9 cellular contexts compared by ENCODE assay signal in the genomic region with DNA sequence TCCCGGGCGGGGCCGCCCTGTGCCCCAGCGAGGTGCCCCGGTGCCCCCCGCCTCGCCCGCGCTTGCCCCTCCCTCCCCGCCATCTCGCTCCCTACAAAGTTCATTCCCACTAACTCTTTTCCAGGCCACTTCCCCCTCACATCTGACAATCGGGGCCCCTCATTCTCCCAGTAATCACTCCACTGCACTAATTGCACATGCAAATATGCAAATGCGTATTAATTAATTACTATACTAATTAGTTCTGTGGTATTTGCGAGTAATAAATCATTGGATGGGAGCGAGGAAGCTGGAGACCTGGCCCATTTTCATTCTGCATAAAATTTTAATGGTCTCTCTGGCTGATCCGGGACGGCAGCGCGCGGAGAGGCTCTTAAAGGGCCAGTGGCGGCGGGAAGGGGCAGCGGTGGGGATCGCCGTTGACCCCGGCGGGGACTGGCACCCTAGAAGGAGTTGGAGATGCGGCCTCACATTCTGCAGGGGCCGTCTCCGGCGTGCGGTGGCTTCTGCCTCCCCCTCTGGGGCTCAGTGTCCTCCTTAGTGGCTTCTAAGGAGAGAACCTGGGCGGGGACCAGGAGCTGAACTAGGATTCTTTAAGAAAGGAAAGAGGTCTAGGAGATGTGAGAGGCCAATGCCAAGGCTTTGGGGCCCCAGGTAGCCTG. TPM values are rescaled to one million over a fixed set of nuclear protein-coding genes. Genes with fewer than 3 reads are reported as not detected.
DNase-seq lines count a peak whose midpoint lies in the region; ATAC-seq, FAIRE-seq and TF ChIP-seq lines count a peak whose summit lies in the region.
"Had no signal": no experiment of that assay in that cellular context is flagged by ENCODE, and none has a peak within 500 bp of the region (broad histone marks: within the 10 kb centered on the region; RNA-seq: fewer than 3 reads in every experiment).

No MANE protein-coding gene starts in this region.

- peak overlapping the region; percentile 89 for H3K4me2 ChIP-seq in GM12878 (ENCODE audit: control insufficient read depth, insufficient read depth)

- H3K4me3 ChIP-seq in Caco-2 (ENCODE audit: low read depth, low read length) (peak overlapping the region; percentile 37), GM12878 (no peak overlapping the region; the same call in 1 of the 2 replicates)

- CTCF ChIA-PET in Caco-2 (lab: Charles Lee) (interaction anchor here (0.6 to 1.6 kb wide), 5 partner anchors 10 to 362 kb away, joined by 3 to 4 read pairs (median 4); a partner anchor contains a TSS), GM12878 (lab: Yijun Ruan, JAX) (interaction anchor here (0.8 to 8.9 kb wide), 9 partner anchors 19 to 362 kb away, joined by 3 to 225 read pairs (median 12); a partner anchor contains a TSS)

- H3K9ac ChIP-seq in GM12878 (ENCODE audit: control insufficient read depth, insufficient read depth, low read length) = no peak overlapping the region

- no peaks in the 10 kb centered on the region for H3K4me1 Mint-ChIP-seq in Caco-2 (ENCODE audit: low read depth, unreplicated experiment)

- H4K20me1 ChIP-seq in GM12878 (ENCODE audit: control insufficient read depth, insufficient read depth) = no peaks in the 10 kb centered on the region

- H3K9me3 Mint-ChIP-seq in Caco-2 (ENCODE audit: unreplicated experiment) = no peaks in the 10 kb centered on the region

- H3K4me1 ChIP-seq in Caco-2 (peaks cover 9% of the 10 kb centered on the region; the same call in 1 of the 2 replicates), GM12878 (ENCODE audit: control insufficient read depth, insufficient read depth, low read length) (peaks cover 5% of the 10 kb centered on the region)

- in situ Hi-C loops in GM12878 (cut with MboI) = no loop called here

- TF ChIP-seq CTCF in Caco-2 (IDR thresholded peaks at IDR 0.05; ENCODE audit: insufficient read depth in 1 of 2, low read depth in 1 of 2, low read length in 1 of 2, severe bottlenecking in 1 of 2, unreplicated experiment in 1 of 2) (no peak), GM12878 (IDR thresholded peaks at IDR 0.05 in 2 of 3, conservative IDR thresholded peaks at IDR 0.05 in 1 of 3; ENCODE audit: control insufficient read depth in 2 of 3, extremely low read depth in 1 of 3, insufficient read depth in 1 of 3, low read depth in 3 of 3, low read length in 3 of 3) (no peak)

- H3K4me3 Mint-ChIP-seq in Caco-2 (ENCODE audit: unreplicated experiment) = peak overlapping the region; percentile 74

- H3K9me3 ChIP-seq in Caco-2 = no peaks in the 10 kb centered on the region
- H3K9me3 ChIP-seq in GM12878 (replicated peaks; ENCODE audit: control insufficient read depth, insufficient read depth, low read length) = no peaks in the 10 kb centered on the region

- H3K27me3 Mint-ChIP-seq in Caco-2 (ENCODE audit: insufficient read depth, unreplicated experiment) = peaks cover 22% of the 10 kb centered on the region

- TF ChIP-seq POLR2A in GM12878 (IDR thresholded peaks at IDR 0.05; ENCODE audit: low read depth, low read length) = no peak

- POLR2A ChIA-PET in Caco-2 (lab: Charles Lee) (no interaction called here), GM12878 (lab: Charles Lee) (no interaction called here)

- no peak for DNase-seq in Caco-2
- DNase-seq in GM12878 (ENCODE audit: low read depth, low spot score) = no peak
- DNase-seq in lung microvascular endothelial cell (ENCODE audit: low read depth in 2 of 2) = peak; percentile 7 to 26
- no peak for DNase-seq in activated gamma-delta T cell (lab: John Stamatoyannopoulos, UW)

- WGBS in GM12878 (ENCODE audit: insufficient coverage, insufficient replicate concordance, low lambda C conversion rate, missing lambda C conversion rate) = 25% methylated on average over 24 of the region's 33 CpGs

- no peak for FAIRE-seq in GM12878 (lab: Jason Lieb, UNC)
- FAIRE-seq: TTC549 had no signal

- no peak overlapping the region for H3K27ac ChIP-seq in GM12878 (ENCODE audit: control insufficient read depth, insufficient read depth)

- H3K27me3 ChIP-seq in Caco-2 (replicated peaks; ENCODE audit: control insufficient read depth, insufficient read depth, low read length) (peaks cover 4% of the 10 kb centered on the region; the same call in 1 of the 2 replicates), GM12878 (replicated peaks in 1 of 2; ENCODE audit: control insufficient read depth in 2 of 2, insufficient read depth in 2 of 2, low read length in 1 of 2) (no peaks in the 10 kb centered on the region; a peak in 2 of 4 replicates)

- peak overlapping the region; percentile 17; the same call in 1 of the 2 replicates for H2AFZ ChIP-seq in GM12878 (ENCODE audit: control insufficient read depth, low read depth, low read length)

- SMC1A ChIA-PET in GM12878 (lab: Charles Lee; ENCODE audit: uncharacterized antibody, unreplicated experiment) = interaction anchor here (0.7 to 1.7 kb wide), 5 partner anchors 31 to 244 kb away, joined by 3 to 8 read pairs (median 3); no protein-coding TSS in a partner anchor

- RAD21 ChIA-PET in GM12878 (lab: Charles Lee; ENCODE audit: unreplicated experiment) = interaction anchor here (5.6 kb wide), 1 partner anchor 68 kb away, joined by 54 read pairs; no protein-coding TSS in a partner anchor

- no TSS peak for BruUV-seq in Caco-2 (replicated peaks; lab: Mats Ljungman, UMichigan)
- no TSS peak for BruUV-seq in GM12878 (replicated peaks; lab: Mats Ljungman, UMichigan)

- ATAC-seq in GM12878 (no peak), HG03354 (IDR thresholded peaks at IDR 0.05; ENCODE audit: poor library complexity, severe bottlenecking, unreplicated experiment) (no peak), HG03045 (IDR thresholded peaks at IDR 0.05; ENCODE audit: unreplicated experiment) (no peak), GM19467 (IDR thresholded peaks at IDR 0.05; ENCODE audit: unreplicated experiment) (no peak)

- no peaks in the 10 kb centered on the region for H3K36me3 Mint-ChIP-seq in Caco-2 (ENCODE audit: insufficient read depth, unreplicated experiment)

- H3K79me2 ChIP-seq in GM12878 (ENCODE audit: control insufficient read depth, insufficient read depth, low read length) = no peaks in the 10 kb centered on the region

- intact Hi-C loops in Caco-2 (cut with micrococcal nuclease; ENCODE audit: unreplicated experiment) = no loop called here
- intact Hi-C loops in GM12878 (cut with micrococcal nuclease; ENCODE audit: unreplicated experiment) = no loop called here

- TF ChIP-seq EP300 in Ishikawa (IDR thresholded peaks at IDR 0.05; ENCODE audit: borderline replicate concordance) = no peak
- no peak for TF ChIP-seq EP300 in GM12878 (IDR thresholded peaks at IDR 0.05; ENCODE audit: borderline replicate concordance in 1 of 2, control insufficient read depth in 1 of 2, low read depth in 2 of 2, low read length in 2 of 2)

- H3K27ac Mint-ChIP-seq in Caco-2 (ENCODE audit: unreplicated experiment) = no peak overlapping the region

- H3K36me3 ChIP-seq in Caco-2 (ENCODE audit: control insufficient read depth, insufficient read depth, low read length) (no peaks in the 10 kb centered on the region), GM12878 (ENCODE audit: control insufficient read depth in 2 of 2, insufficient read depth in 2 of 2, low read length in 1 of 2) (no peaks in the 10 kb centered on the region)

- TF ChIP-seq RAD21 in Ishikawa (IDR thresholded peaks at IDR 0.05; ENCODE audit: low read depth) (no peak), GM12878 (IDR thresholded peaks at IDR 0.05; ENCODE audit: insufficient read depth, low read depth, low read length) (no peak)

RNA-seq across cellular contexts. Expression of a gene that starts 8.4 kb away (rescaled TPM):
- total RNA-seq in Caco-2 (2022) (not detected in 2 replicates), GM12878 (2014; rRNA removed) (not detected in 2 replicates), GM12878 (2014; rRNA removed; fragmentation: Illumina TruSeq; extraction: Trizol) (not detected in 2 replicates), GM12878 (2021) (not detected in 2 replicates), lung microvascular endothelial cell (not detected in 2 replicates)
- not detected in 2 replicates for total RNA-seq in GM12878 (2013; cell fraction: nucleolus; rRNA removed)
- polyA plus RNA-seq in GM12878 (2011; ENCODE audit: low read depth) = not detected
- polyA plus RNA-seq in GM12878 (2011; rRNA removed) (0.08 and 0.10 TPM in 2 replicates), GM12878 (2014; fragmentation: Illumina TruSeq; extraction: Trizol) (not detected in 2 replicates), GM12878 (2014; fragmentation: Nextera tagmentation; extraction: Ambion mirVana) (not detected), GM12878 (2014; rRNA removed) (not detected in 2 replicates), GM12878 (2016; fragmentation: Nextera tagmentation; extraction: Ambion mirVana) (not detected)
- 0.15 and 0.24 TPM in 2 replicates for polyA plus RNA-seq in GM12878 (2011; cell fraction: cytosol; rRNA removed)
- polyA plus RNA-seq in GM12878 (2011; cell fraction: nucleus; rRNA removed) = 0.10 TPM in 1 of 2 replicates, not detected in the other
- polyA plus RNA-seq in GM12878 (2012) = not detected in 2 replicates
- polyA minus RNA-seq in GM12878 (2011; rRNA and poly(A)+ RNA removed) = not detected in 2 replicates
- not detected in 2 replicates for polyA minus RNA-seq in GM12878 (2011; cell fraction: cytosol; rRNA and poly(A)+ RNA removed)
- polyA minus RNA-seq in GM12878 (2011; cell fraction: nucleus; rRNA and poly(A)+ RNA removed) = not detected in 2 replicates

RNA-seq across cellular contexts. Expression of a gene that starts 10.7 kb away (rescaled TPM):
- not detected in 2 replicates for total RNA-seq in Caco-2 (2022)
- not detected in 2 replicates for total RNA-seq in GM12878 (2013; cell fraction: nucleolus; rRNA removed)
- total RNA-seq in GM12878 (2014; rRNA removed) = not detected in 2 replicates
- total RNA-seq in GM12878 (2014; rRNA removed; fragmentation: Illumina TruSeq; extraction: Trizol) = not detected in 2 replicates
- total RNA-seq in GM12878 (2021) = not detected in 2 replicates
- polyA plus RNA-seq in GM12878 (2011; ENCODE audit: low read depth) = not detected
- not detected in 2 replicates for polyA plus RNA-seq in GM12878 (2011; rRNA removed)
- polyA plus RNA-seq in GM12878 (2011; cell fraction: cytosol; rRNA removed) = not detected in 2 replicates
- polyA plus RNA-seq in GM12878 (2011; cell fraction: nucleus; rRNA removed) = not detected in 2 replicates
- 0.03 and 0.06 TPM in 2 replicates for polyA plus RNA-seq in GM12878 (2012)
- not detected in 2 replicates for polyA plus RNA-seq in GM12878 (2014; fragmentation: Illumina TruSeq; extraction: Trizol)
- polyA plus RNA-seq in GM12878 (2014; fragmentation: Nextera tagmentation; extraction: Ambion mirVana) = not detected
- not detected in 2 replicates for polyA plus RNA-seq in GM12878 (2014; rRNA removed)
- not detected for polyA plus RNA-seq in GM12878 (2016; fragmentation: Nextera tagmentation; extraction: Ambion mirVana)
- not detected in 2 replicates for polyA minus RNA-seq in GM12878 (2011; rRNA and poly(A)+ RNA removed)
- polyA minus RNA-seq in GM12878 (2011; cell fraction: cytosol; rRNA and poly(A)+ RNA removed) = not detected in 2 replicates
- polyA minus RNA-seq in GM12878 (2011; cell fraction: nucleus; rRNA and poly(A)+ RNA removed) = not detected in 2 replicates
- not detected in 2 replicates for total RNA-seq in lung microvascular endothelial cell

RNA-seq across cellular contexts. Expression of a gene that starts 18.6 kb away (rescaled TPM):
- total RNA-seq in Caco-2 (2022) = 42.6 and 55.5 TPM in 2 replicates
- total RNA-seq in GM12878 (2013; cell fraction: nucleolus; rRNA removed) = 48.2 and 60.1 TPM in 2 replicates
- total RNA-seq in GM12878 (2014; rRNA removed) = 16.4 and 21.5 TPM in 2 replicates
- total RNA-seq in GM12878 (2014; rRNA removed; fragmentation: Illumina TruSeq; extraction: Trizol) = 14.3 and 15.8 TPM in 2 replicates
- total RNA-seq in GM12878 (2021) = 46.3 and 48.2 TPM in 2 replicates
- 19.2 TPM for polyA plus RNA-seq in GM12878 (2011; ENCODE audit: low read depth)
- 34.0 and 57.7 TPM in 2 replicates for polyA plus RNA-seq in GM12878 (2011; rRNA removed)
- 65.6 and 91.8 TPM in 2 replicates for polyA plus RNA-seq in GM12878 (2011; cell fraction: cytosol; rRNA removed)
- 250 and 312 TPM in 2 replicates for polyA plus RNA-seq in GM12878 (2011; cell fraction: nucleus; rRNA removed)
- 37.5 and 41.9 TPM in 2 replicates for polyA plus RNA-seq in GM12878 (2012)
- 17.7 and 24.8 TPM in 2 replicates for polyA plus RNA-seq in GM12878 (2014; fragmentation: Illumina TruSeq; extraction: Trizol)
- polyA plus RNA-seq in GM12878 (2014; fragmentation: Nextera tagmentation; extraction: Ambion mirVana) = 1 to 10 TPM in 1 of 2 experiments, under 1 TPM in 1; 0.08 to 1.4 TPM
- 41.0 and 62.7 TPM in 2 replicates for polyA plus RNA-seq in GM12878 (2014; rRNA removed)
- 10 to 100 TPM; 30.2 to 38.8 TPM for polyA plus RNA-seq in GM12878 (2016; fragmentation: Nextera tagmentation; extraction: Ambion mirVana)
- polyA minus RNA-seq in GM12878 (2011; rRNA and poly(A)+ RNA removed) = 72.9 and 96.0 TPM in 2 replicates
- 24.6 and 26.1 TPM in 2 replicates for polyA minus RNA-seq in GM12878 (2011; cell fraction: cytosol; rRNA and poly(A)+ RNA removed)
- 58.8 and 76.0 TPM in 2 replicates for polyA minus RNA-seq in GM12878 (2011; cell fraction: nucleus; rRNA and poly(A)+ RNA removed)
- total RNA-seq in lung microvascular endothelial cell = 29.2 and 52.0 TPM in 2 replicates

RNA-seq across cellular contexts. Expression of a gene that starts 46.8 kb away (rescaled TPM):
- total RNA-seq in Caco-2 (2022) (1.6 TPM in 2 replicates), GM12878 (2014; rRNA removed) (0.17 and 0.33 TPM in 2 replicates), GM12878 (2014; rRNA removed; fragmentation: Illumina TruSeq; extraction: Trizol) (0.32 and 0.36 TPM in 2 replicates), GM12878 (2021) (0.69 and 0.95 TPM in 2 replicates), lung microvascular endothelial cell (under 0.01 and 0.60 TPM in 2 replicates)
- 1.4 and 2.3 TPM in 2 replicates for total RNA-seq in GM12878 (2013; cell fraction: nucleolus; rRNA removed)
- 0.18 TPM for polyA plus RNA-seq in GM12878 (2011; ENCODE audit: low read depth)
- polyA plus RNA-seq in GM12878 (2011; rRNA removed) (0.39 and 0.40 TPM in 2 replicates), GM12878 (2014; fragmentation: Illumina TruSeq; extraction: Trizol) (0.25 TPM in 1 of 2 replicates, not detected in the other), GM12878 (2014; fragmentation: Nextera tagmentation; extraction: Ambion mirVana) (not detected), GM12878 (2014; rRNA removed) (0.76 and 1.0 TPM in 2 replicates), GM12878 (2016; fragmentation: Nextera tagmentation; extraction: Ambion mirVana) (under 1 TPM in 1 of 2 experiments, not detected in 1; 0.18 TPM)
- 0.25 and 0.33 TPM in 2 replicates for polyA plus RNA-seq in GM12878 (2011; cell fraction: cytosol; rRNA removed)
- polyA plus RNA-seq in GM12878 (2011; cell fraction: nucleus; rRNA removed) = 6.5 and 7.0 TPM in 2 replicates
- polyA plus RNA-seq in GM12878 (2012) = 0.45 and 0.47 TPM in 2 replicates
- polyA minus RNA-seq in GM12878 (2011; rRNA and poly(A)+ RNA removed) = 0.51 and 1.8 TPM in 2 replicates
- polyA minus RNA-seq in GM12878 (2011; cell fraction: cytosol; rRNA and poly(A)+ RNA removed) = not detected in 2 replicates
- polyA minus RNA-seq in GM12878 (2011; cell fraction: nucleus; rRNA and poly(A)+ RNA removed) = 2.1 and 3.7 TPM in 2 replicates

RNA-seq across cellular contexts. Expression of a gene that starts 49.9 kb away (rescaled TPM):
- not detected in 2 replicates for total RNA-seq in Caco-2 (2022)
- not detected in 2 replicates for total RNA-seq in GM12878 (2013; cell fraction: nucleolus; rRNA removed)
- total RNA-seq in GM12878 (2014; rRNA removed) = not detected in 2 replicates
- total RNA-seq in GM12878 (2014; rRNA removed; fragmentation: Illumina TruSeq; extraction: Trizol) = not detected in 2 replicates
- total RNA-seq in GM12878 (2021) = not detected in 2 replicates
- polyA plus RNA-seq in GM12878 (2011; ENCODE audit: low read depth) = not detected
- polyA plus RNA-seq in GM12878 (2011; rRNA removed) = not detected in 2 replicates
- not detected in 2 replicates for polyA plus RNA-seq in GM12878 (2011; cell fraction: cytosol; rRNA removed)
- polyA plus RNA-seq in GM12878 (2011; cell fraction: nucleus; rRNA removed) = 0.12 TPM in 1 of 2 replicates, not detected in the other
- not detected in 2 replicates for polyA plus RNA-seq in GM12878 (2012)
- not detected in 2 replicates for polyA plus RNA-seq in GM12878 (2014; fragmentation: Illumina TruSeq; extraction: Trizol)
- not detected for polyA plus RNA-seq in GM12878 (2014; fragmentation: Nextera tagmentation; extraction: Ambion mirVana)
- 0.24 TPM in 1 of 2 replicates, not detected in the other for polyA plus RNA-seq in GM12878 (2014; rRNA removed)
- not detected for polyA plus RNA-seq in GM12878 (2016; fragmentation: Nextera tagmentation; extraction: Ambion mirVana)
- polyA minus RNA-seq in GM12878 (2011; rRNA and poly(A)+ RNA removed) = not detected in 2 replicates
- not detected in 2 replicates for polyA minus RNA-seq in GM12878 (2011; cell fraction: cytosol; rRNA and poly(A)+ RNA removed)
- polyA minus RNA-seq in GM12878 (2011; cell fraction: nucleus; rRNA and poly(A)+ RNA removed) = not detected in 2 replicates
- 0.65 and 2.8 TPM in 2 replicates for total RNA-seq in lung microvascular endothelial cell

Comparison
In these comparisons a context has a peak if more than half of its experiments do, and no peak if none do; other contexts are left out.
1. DNase-seq: peak in lung microvascular endothelial cell (2 of 2); none in Caco-2 (0 of 2), GM12878 (single experiment) and activated gamma-delta T cell (single experiment).